Comparison of ENCODE assay signal across 20 cellular contexts in genomic region chr7:114629762-114630161, GRCh38.
"Had no signal": no experiment of that assay in that cellular context is flagged by ENCODE, and none has a peak within 500 bp of the region (broad histone marks: within the 10 kb centered on the region; RNA-seq: fewer than 3 reads in every experiment).

No MANE protein-coding gene starts in this region.

- DNase-seq: activated B cell treated with CpG ODN at 0.5 μM for 24 hours; activated CD4-positive, alpha-beta T cell treated with anti-CD3 and anti-CD28 coated beads, Interleukin-2, amount 10 ng/mL, durations not matched to agents 24 days and 14 days; activated CD8-positive, alpha-beta memory T cell treated with anti-CD3 and anti-CD28 coated beads, Interleukin-2, amount 50 U/mL, for 4 hours; activated CD8-positive, alpha-beta T cell treated with anti-CD3 and anti-CD28 coated beads, Interleukin-2, amount 10 ng/mL, durations not matched to agents 7 days and 5 days; activated effector memory CD4-positive, alpha-beta T cell treated with anti-CD3 and anti-CD28 coated beads, Interleukin-2, amount 50 U/mL, for 16 hours; activated T-cell treated with anti-CD3 and anti-CD28 coated beads, Interleukin-2, amount 50 U/mL, for 48 hours; amygdala; effector CD8-positive, alpha-beta T cell; heart right ventricle; islet precursor cell; posterior cingulate gyrus; stimulated activated CD4-positive, alpha-beta T cell treated with anti-CD3 and anti-CD28 coated beads, Interleukin-4, amount 100 ng/mL, for 24 hours; stimulated activated naive CD4-positive, alpha-beta T cell treated with Interleukin-2 at 50 U/mL for 16 hours; transverse colon had no signal

- H3K36me3 Mint-ChIP-seq: activated naive CD8-positive, alpha-beta T cell had no signal

- H3K36me3 ChIP-seq: heart right ventricle, right atrium auricular region, transverse colon had no signal

- H3K4me3 Mint-ChIP-seq: activated B cell treated with CpG ODN at 0.5 μM for 24 hours; activated CD4-positive, alpha-beta T cell treated with anti-CD3 and anti-CD28 coated beads, Interleukin-2, amount 10 ng/mL, durations not matched to agents 24 days and 14 days; activated CD8-positive, alpha-beta T cell treated with anti-CD3 and anti-CD28 coated beads, Interleukin-2, amount 10 ng/mL, durations not matched to agents 7 days and 5 days; activated naive CD8-positive, alpha-beta T cell had no signal

- H3K27me3 ChIP-seq: heart right ventricle, right atrium auricular region, transverse colon had no signal

- H3K27ac Mint-ChIP-seq: activated B cell treated with CpG ODN at 0.5 μM for 24 hours; activated CD4-positive, alpha-beta T cell treated with anti-CD3 and anti-CD28 coated beads, Interleukin-2, amount 10 ng/mL, durations not matched to agents 24 days and 14 days; activated CD8-positive, alpha-beta T cell treated with anti-CD3 and anti-CD28 coated beads, Interleukin-2, amount 10 ng/mL, durations not matched to agents 7 days and 5 days; activated naive CD8-positive, alpha-beta T cell had no signal

- FAIRE-seq: frontal cortex, TTC549 had no signal

- H3K4me1 Mint-ChIP-seq: activated B cell treated with CpG ODN at 0.5 μM for 24 hours; activated CD4-positive, alpha-beta T cell treated with anti-CD3 and anti-CD28 coated beads, Interleukin-2, amount 10 ng/mL, durations not matched to agents 24 days and 14 days had no signal

- H3K9me3 ChIP-seq: heart right ventricle, right atrium auricular region, transverse colon had no signal

- H3K27me3 Mint-ChIP-seq: activated B cell treated with CpG ODN at 0.5 μM for 24 hours had no signal

- ATAC-seq: activated CD8-positive, alpha-beta T cell treated with anti-CD3 and anti-CD28 coated beads, Interleukin-2, amount 10 ng/mL, durations not matched to agents 7 days and 5 days; heart right ventricle had no signal

- H3K4me3 ChIP-seq: heart right ventricle, lung, right atrium auricular region, skin epidermis, transverse colon had no signal

- H3K4me1 ChIP-seq: heart right ventricle, right atrium auricular region had no signal

- H3K27ac ChIP-seq: heart right ventricle, right atrium auricular region, skin epidermis, transverse colon had no signal

- H3K9me3 Mint-ChIP-seq: activated B cell treated with CpG ODN at 0.5 μM for 24 hours; activated CD4-positive, alpha-beta T cell treated with anti-CD3 and anti-CD28 coated beads, Interleukin-2, amount 10 ng/mL, durations not matched to agents 24 days and 14 days had no signal
